In genomic region chr1:151055581-151055980, GRCh38 we compare ENCODE assay signal across 11 cellular contexts. TPM values are rescaled to one million over a fixed set of nuclear protein-coding genes. Genes with fewer than 3 reads are reported as not detected.
DNase-seq lines count a peak whose midpoint lies in the region; ATAC-seq and TF ChIP-seq lines count a peak whose summit lies in the region.
"Had no signal": no experiment of that assay in that cellular context is flagged by ENCODE, and none has a peak within 500 bp of the region (broad histone marks: within the 10 kb centered on the region; RNA-seq: fewer than 3 reads in every experiment).

No MANE protein-coding gene starts in this region.

- peaks cover 12 to 79% (median 60%) of the 10 kb centered on the region in 4 donors for H3K4me1 Mint-ChIP-seq in CD4-positive, CD25-positive, alpha-beta regulatory T cell

- peak overlapping the region; percentile 96 for H3K4me3 ChIP-seq in CD4-positive, CD25-positive, alpha-beta regulatory T cell (ENCODE audit: low read depth, low read length)
- no peak overlapping the region for H3K4me3 ChIP-seq in Panc1 (ENCODE audit: low read depth in 2 of 2, low read length in 2 of 2)

- intact Hi-C loops in Panc1 (cut with micrococcal nuclease; ENCODE audit: unreplicated experiment): no loop called here
- intact Hi-C loops in sciatic nerve (cut with DNase I): no loop called here

- in situ Hi-C loops in Panc1 (cut with HindIII; ENCODE audit: low pct_unique_long_range_greater_than_20kb, low sequenced_read_pairs): no loop called here

- H3K9me3 Mint-ChIP-seq in CD4-positive, CD25-positive, alpha-beta regulatory T cell: peaks cover 0 to 3% (median 0%) of the 10 kb centered on the region in 7 donors

- peaks cover 70% of the 10 kb centered on the region for H3K4me1 ChIP-seq in CD4-positive, CD25-positive, alpha-beta regulatory T cell (ENCODE audit: control insufficient read depth, insufficient read depth, low read length, poor library complexity, severe bottlenecking)
- H3K4me1 ChIP-seq in Panc1 (ENCODE audit: control insufficient read depth, insufficient read depth, low read length): peaks cover 21% of the 10 kb centered on the region

- CTCF ChIA-PET in Panc1 (lab: Charles Lee): no interaction called here

- no peak for ATAC-seq in CD4-positive, CD25-positive, alpha-beta regulatory T cell (ENCODE audit: low read depth in 2 of 2)
- ATAC-seq in Panc1 (no peak), sciatic nerve (no peak), GM18858 (IDR thresholded peaks at IDR 0.05; ENCODE audit: unreplicated experiment) (no peak), HG03095 (IDR thresholded peaks at IDR 0.05; ENCODE audit: unreplicated experiment) (no peak)

- peaks cover 15% of the 10 kb centered on the region for H3K27me3 Mint-ChIP-seq in CD4-positive, CD25-positive, alpha-beta regulatory T cell

- peak overlapping the region; percentile 95 to 99 (median 99) for H3K4me3 Mint-ChIP-seq in CD4-positive, CD25-positive, alpha-beta regulatory T cell

- peak; percentile 1 for TF ChIP-seq POLR2A in erythroblast (IDR thresholded peaks at IDR 0.05; ENCODE audit: low read length)

- peaks cover 47% of the 10 kb centered on the region for H3K36me3 ChIP-seq in CD4-positive, CD25-positive, alpha-beta regulatory T cell (ENCODE audit: control insufficient read depth, insufficient read depth, low read length)
- H3K36me3 ChIP-seq in Panc1 (ENCODE audit: control insufficient read depth, insufficient read depth, low read length): peaks cover 21% of the 10 kb centered on the region

- H3K36me3 Mint-ChIP-seq in CD4-positive, CD25-positive, alpha-beta regulatory T cell: peaks cover 59% of the 10 kb centered on the region

- no peak for DNase-seq in CD4-positive, CD25-positive, alpha-beta regulatory T cell
- DNase-seq in Panc1 (ENCODE audit: low read depth, low spot score) (no peak), erythroblast (lab: John Stamatoyannopoulos, UW) (no peak), sciatic nerve (ENCODE audit: low spot score) (peak; percentile 27), NCI-H524 treated with DMSO at 0.1 percent for 48 hours (lab: John Stamatoyannopoulos, UW) (no peak), cerebellar nuclear complex (lab: John Stamatoyannopoulos, UW) (no peak)
- DNase-seq: DMS153, hypothalamus, NCI-H1417 had no signal

- POLR2A ChIA-PET in Panc1 (lab: Charles Lee): no interaction called here

- peak overlapping the region; percentile 97 to 99 (median 97) for H3K27ac Mint-ChIP-seq in CD4-positive, CD25-positive, alpha-beta regulatory T cell

- no peak for TF ChIP-seq CTCF in Panc1 (IDR thresholded peaks at IDR 0.05)

- H3K27me3 ChIP-seq in CD4-positive, CD25-positive, alpha-beta regulatory T cell (ENCODE audit: control insufficient read depth, insufficient read depth, low read length): no peaks in the 10 kb centered on the region
- no peaks in the 10 kb centered on the region for H3K27me3 ChIP-seq in Panc1 (ENCODE audit: control insufficient read depth, insufficient read depth, low read length)

- no peaks in the 10 kb centered on the region for H3K9me3 ChIP-seq in CD4-positive, CD25-positive, alpha-beta regulatory T cell (ENCODE audit: control insufficient read depth in 2 of 2, low read length in 2 of 2)
- H3K9me3 ChIP-seq in Panc1 (ENCODE audit: control insufficient read depth, insufficient read depth, low read depth, low read length): no peaks in the 10 kb centered on the region

- peak overlapping the region; percentile 94 for H3K27ac ChIP-seq in CD4-positive, CD25-positive, alpha-beta regulatory T cell (ENCODE audit: insufficient read depth, low read length, poor library complexity, severe bottlenecking)
- H3K27ac ChIP-seq in Panc1 (ENCODE audit: low read length): peak overlapping the region; percentile 45; the same call in 1 of the 2 replicates

- no TSS peak for BruUV-seq in Panc1 (replicated peaks; lab: Mats Ljungman, UMichigan)

RNA-seq across cellular contexts. Expression of gene CDC42SE1, which starts 3.8 kb away (rescaled TPM):
- 496 TPM for total RNA-seq in CD4-positive, CD25-positive, alpha-beta regulatory T cell
- 100 to 1,000 TPM; 119 to 152 (median 140) TPM for polyA plus RNA-seq in CD4-positive, CD25-positive, alpha-beta regulatory T cell
- total RNA-seq in Panc1 (2021; ENCODE audit: unreplicated experiment): 81.2 TPM
- polyA plus RNA-seq in Panc1 (2012; ENCODE audit: insufficient read length): 51.3 TPM
- 106 TPM for total RNA-seq in sciatic nerve

RNA-seq across cellular contexts. Expression of gene MLLT11, which starts 4.6 kb away (rescaled TPM):
- total RNA-seq in CD4-positive, CD25-positive, alpha-beta regulatory T cell: 3.9 TPM
- 1 to 10 TPM; 3.1 to 4.4 (median 4.2) TPM for polyA plus RNA-seq in CD4-positive, CD25-positive, alpha-beta regulatory T cell
- total RNA-seq in Panc1 (2021; ENCODE audit: unreplicated experiment) (5.0 TPM), sciatic nerve (2.5 TPM)
- polyA plus RNA-seq in Panc1 (2012; ENCODE audit: insufficient read length): 6.1 TPM

RNA-seq across cellular contexts. Expression of gene C1orf56, which starts 8.0 kb away (rescaled TPM):
- total RNA-seq in CD4-positive, CD25-positive, alpha-beta regulatory T cell: 0.67 TPM
- 1 to 10 TPM; 3.5 to 4.8 (median 4.1) TPM for polyA plus RNA-seq in CD4-positive, CD25-positive, alpha-beta regulatory T cell
- total RNA-seq in Panc1 (2021; ENCODE audit: unreplicated experiment) (2.7 TPM), sciatic nerve (5.6 TPM)
- polyA plus RNA-seq in Panc1 (2012; ENCODE audit: insufficient read length): 6.3 TPM

RNA-seq across cellular contexts. Expression of gene GABPB2, which starts 15.0 kb away (rescaled TPM):
- 26.4 TPM for total RNA-seq in CD4-positive, CD25-positive, alpha-beta regulatory T cell
- 1 to 10 TPM; 5.4 to 8.1 (median 6.0) TPM for polyA plus RNA-seq in CD4-positive, CD25-positive, alpha-beta regulatory T cell
- total RNA-seq in Panc1 (2021; ENCODE audit: unreplicated experiment): 8.1 TPM
- polyA plus RNA-seq in Panc1 (2012; ENCODE audit: insufficient read length): 2.2 TPM
- total RNA-seq in sciatic nerve: 31.7 TPM

RNA-seq across cellular contexts. Expression of gene BNIPL, which starts 19.2 kb away (rescaled TPM):
- 0.94 TPM for total RNA-seq in CD4-positive, CD25-positive, alpha-beta regulatory T cell
- polyA plus RNA-seq in CD4-positive, CD25-positive, alpha-beta regulatory T cell: under 1 TPM; 0.07 to 0.43 (median 0.18) TPM
- total RNA-seq in Panc1 (2021; ENCODE audit: unreplicated experiment) (0.46 TPM), sciatic nerve (0.22 TPM)
- polyA plus RNA-seq in Panc1 (2012; ENCODE audit: insufficient read length): 0.42 TPM
